7 cellular contexts compared by ENCODE assay signal in the genomic region with DNA sequence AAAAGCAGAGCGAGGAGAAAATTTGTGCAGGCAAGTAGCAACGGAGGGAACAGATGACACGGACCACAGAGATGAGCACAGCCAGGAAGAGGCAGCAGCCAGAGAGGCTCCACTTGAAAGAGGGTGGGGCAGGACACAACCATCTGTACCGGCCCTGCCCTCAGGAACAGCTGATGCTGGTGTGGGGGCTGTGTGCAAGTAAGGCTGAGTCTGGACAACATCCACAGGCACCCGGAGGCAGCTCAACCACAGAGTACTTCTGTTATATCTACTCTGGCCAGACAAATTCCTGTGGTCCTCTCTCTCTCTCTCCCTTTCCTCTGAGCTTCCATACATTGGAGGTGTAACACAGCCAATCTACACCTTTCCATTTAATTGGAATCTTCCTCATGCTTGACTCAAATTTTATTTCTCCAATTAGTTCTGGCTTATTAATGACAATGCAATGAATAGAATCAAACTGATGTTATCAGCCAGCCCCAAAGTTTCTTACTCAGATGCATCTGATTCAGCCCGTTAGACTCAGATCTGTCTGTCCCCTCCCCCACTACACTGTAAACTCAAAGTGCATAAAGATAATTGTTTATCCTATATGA. TPM values are rescaled to one million over a fixed set of nuclear protein-coding genes. Genes with fewer than 3 reads are reported as not detected.
DNase-seq lines count a peak whose midpoint lies in the region; ATAC-seq, FAIRE-seq and TF ChIP-seq lines count a peak whose summit lies in the region.

No MANE protein-coding gene starts in this region.

- H3K27ac Mint-ChIP-seq in astrocyte (ENCODE audit: unreplicated experiment) (peak overlapping the region; percentile 84), immature natural killer cell (peak overlapping the region in 5 of 6 donors; percentile 13 to 46 (median 21))

- peak overlapping the region; percentile 53 for H2AFZ ChIP-seq in astrocyte (ENCODE audit: low read depth, low read length)

- H3K4me2 ChIP-seq in astrocyte (ENCODE audit: low read length) = peak overlapping the region; percentile 77

- peaks cover 21% of the 10 kb centered on the region for H3K4me1 ChIP-seq in astrocyte (ENCODE audit: insufficient read depth, low read length)

- H3K36me3 Mint-ChIP-seq in astrocyte (ENCODE audit: low read depth, unreplicated experiment) = peaks cover 6% of the 10 kb centered on the region
- H3K36me3 Mint-ChIP-seq in immature natural killer cell = no peaks in the 10 kb centered on the region

- H3K27me3 Mint-ChIP-seq in astrocyte (ENCODE audit: low read depth, unreplicated experiment) (no peaks in the 10 kb centered on the region), immature natural killer cell (ENCODE audit: low read depth in 3 of 3) (peaks cover 0 to 4% (median 2%) of the 10 kb centered on the region in 3 donors)

- peak; percentile 55 to 64 for DNase-seq in Kasumi-1 (lab: John Stamatoyannopoulos, UW)
- DNase-seq in astrocyte (ENCODE audit: low read depth) = peak; percentile 98
- DNase-seq in immature natural killer cell = no peak
- peak; percentile 78 for DNase-seq in urothelium cell line (ENCODE audit: low spot score)
- no peak for DNase-seq in activated effector memory CD4-positive, alpha-beta T cell treated with anti-CD3 and anti-CD28 coated beads, Interleukin-2, amount 50 U/mL, for 16 hours
- no peak for DNase-seq in NCI-H187 treated with DMSO at 0.1 percent for 48 hours (lab: John Stamatoyannopoulos, UW)

- peaks cover 39% of the 10 kb centered on the region for H3K4me1 Mint-ChIP-seq in astrocyte (ENCODE audit: low read depth, unreplicated experiment)
- peaks cover 47 to 49% of the 10 kb centered on the region in 2 donors for H3K4me1 Mint-ChIP-seq in immature natural killer cell

- TF ChIP-seq CTCF in astrocyte (IDR thresholded peaks at IDR 0.05; ENCODE audit: insufficient read depth, low read depth, low read length) = no peak

- ATAC-seq in HG03025 (IDR thresholded peaks at IDR 0.05; ENCODE audit: low FRiP score, unreplicated experiment) = no peak

- peaks cover 5% of the 10 kb centered on the region for H4K20me1 ChIP-seq in astrocyte (ENCODE audit: insufficient read depth, low read length)

- no peaks in the 10 kb centered on the region for H3K9me3 ChIP-seq in astrocyte (ENCODE audit: insufficient read depth, low read depth, low read length)

- peak overlapping the region; percentile 6 for H3K27ac ChIP-seq in astrocyte (ENCODE audit: low read depth, low read length)

- H3K79me2 ChIP-seq in astrocyte (ENCODE audit: insufficient read depth, low read length) = peaks cover 79% of the 10 kb centered on the region

- H3K9me3 Mint-ChIP-seq in astrocyte (ENCODE audit: unreplicated experiment) (no peaks in the 10 kb centered on the region), immature natural killer cell (no peaks in the 10 kb centered on the region)

- no peak overlapping the region for H3K4me3 ChIP-seq in astrocyte (ENCODE audit: insufficient read depth, low read depth, low read length)

- no peak overlapping the region for H3K9ac ChIP-seq in astrocyte (ENCODE audit: low read length)

- no peaks in the 10 kb centered on the region for H3K27me3 ChIP-seq in astrocyte (ENCODE audit: insufficient read depth, low read length)

- FAIRE-seq in astrocyte (lab: Jason Lieb, UNC) (peak; percentile 85), urothelium cell line (lab: Jason Lieb, UNC) (no peak)

- H3K4me3 Mint-ChIP-seq in astrocyte (ENCODE audit: unreplicated experiment) (peak overlapping the region; percentile 43), immature natural killer cell (peak overlapping the region in 1 of 5 donors; percentile 12)

- H3K36me3 ChIP-seq in astrocyte (ENCODE audit: insufficient read depth, low read length) = no peaks in the 10 kb centered on the region

RNA-seq across cellular contexts. Expression of gene KIF13A, which starts 24.9 kb away (rescaled TPM):
- total RNA-seq in astrocyte = 38.1 and 38.4 TPM in 2 replicates
- polyA plus RNA-seq in immature natural killer cell = 1 to 10 TPM in 1 of 3 donors, under 1 TPM in 2; 0.50 to 1.1 (median 0.92) TPM

Comparison
In these comparisons a context has a peak if more than half of its experiments do, and no peak if none do; other contexts are left out.
1. DNase-seq: peak in Kasumi-1 (2 of 2), astrocyte (single experiment) and urothelium cell line (single experiment); none in immature natural killer cell (0 of 3), activated effector memory CD4-positive, alpha-beta T cell treated with anti-CD3 and anti-CD28 coated beads, Interleukin-2, amount 50 U/mL, for 16 hours (single experiment) and NCI-H187 treated with DMSO at 0.1 percent for 48 hours (single experiment).